ENCODE assay signal across 9 cellular contexts in genomic region chr15:90364251-90364650, GRCh38. TPM values are rescaled to one million over a fixed set of nuclear protein-coding genes. Genes with fewer than 3 reads are reported as not detected.
DNase-seq lines count a peak whose midpoint lies in the region; ATAC-seq and TF ChIP-seq lines count a peak whose summit lies in the region.
"Had no signal": no experiment of that assay in that cellular context is flagged by ENCODE, and none has a peak within 500 bp of the region (broad histone marks: within the 10 kb centered on the region; RNA-seq: fewer than 3 reads in every experiment).

No MANE protein-coding gene starts in this region.

- TF ChIP-seq POLR2A in HCT116 (IDR thresholded peaks at IDR 0.05; ENCODE audit: borderline replicate concordance, extremely low read depth, insufficient read depth, insufficient read length) = no peak

- RAD21 ChIA-PET in HCT116 (lab: Charles Lee; ENCODE audit: low non-redundant PET in 1 of 2, low total read pairs in 2 of 2, uncharacterized antibody in 2 of 2, unreplicated experiment in 2 of 2) = no interaction called here

- BruUV-seq in HCT116 (replicated peaks; lab: Mats Ljungman, UMichigan) = no TSS peak

- no peak for TF ChIP-seq RAD21 in HCT116 (IDR thresholded peaks at IDR 0.05; ENCODE audit: low read depth)

- DNase-seq in A172 (ENCODE audit: low spot score) (peak; percentile 90), HCT116 (ENCODE audit: low read depth, low spot score) (no peak), ascending aorta (ENCODE audit: low spot score in 2 of 2) (no peak), glomerular visceral epithelial cell (ENCODE audit: extremely low spot score) (peak; percentile 80), GM10266 (ENCODE audit: extremely low spot score) (no peak), NCI-H774 (lab: John Stamatoyannopoulos, UW) (no peak), heart right ventricle (no peak)
- DNase-seq: NCI-H2029 had no signal

- no peak overlapping the region for H3K9ac ChIP-seq in HCT116 (ENCODE audit: low read length)

- ATAC-seq in HCT116 (no peak), HG03354 (IDR thresholded peaks at IDR 0.05; ENCODE audit: poor library complexity, severe bottlenecking, unreplicated experiment) (no peak), heart right ventricle (no peak)

- H2AFZ ChIP-seq in HCT116 (ENCODE audit: low read depth, low read length, poor library complexity, severe bottlenecking) = no peak overlapping the region

- no peaks in the 10 kb centered on the region for H4K20me1 ChIP-seq in HCT116 (ENCODE audit: insufficient read depth)

- CTCF ChIA-PET in HCT116 (lab: Charles Lee) = interaction anchor here (3.9 kb wide), 1 partner anchor 118 kb away, joined by 22 read pairs; no protein-coding TSS in a partner anchor

- no peak for TF ChIP-seq CTCF in HCT116 (IDR thresholded peaks at IDR 0.05 in 2 of 3, conservative IDR thresholded peaks at IDR 0.05 in 1 of 3; ENCODE audit: borderline replicate concordance in 1 of 3, insufficient read depth in 1 of 3, low read depth in 2 of 3, low read length in 2 of 3)
- no peak for TF ChIP-seq CTCF in ascending aorta (IDR thresholded peaks at IDR 0.05)
- no peak for TF ChIP-seq CTCF in GM10266 (IDR thresholded peaks at IDR 0.05; ENCODE audit: control insufficient read depth, insufficient read depth, low read depth, missing control alignments)
- no peak for TF ChIP-seq CTCF in heart right ventricle (IDR thresholded peaks at IDR 0.05)

- WGBS in heart right ventricle, 2 donors = 85 to 87% methylated on average over 4 of the region's 4 CpGs

- POLR2A ChIA-PET in HCT116 (lab: Charles Lee) = no interaction called here

- H3K36me3 ChIP-seq in HCT116 (ENCODE audit: control insufficient read depth in 1 of 2, insufficient read depth in 2 of 2, low read length in 2 of 2) (no peaks in the 10 kb centered on the region), ascending aorta (peaks cover 3 to 5% of the 10 kb centered on the region in 2 donors), heart right ventricle (peaks cover 0 to 20% (median 0%) of the 10 kb centered on the region in 9 donors)

- H3K9me3 ChIP-seq in HCT116 (ENCODE audit: control insufficient read depth in 1 of 2, insufficient read depth in 1 of 2, low read depth in 1 of 2, low read length in 2 of 2) (no peaks in the 10 kb centered on the region), ascending aorta (no peaks in the 10 kb centered on the region), heart right ventricle (no peaks in the 10 kb centered on the region)

- 0 out of 2 replicates have a peak overlapping the region, but pooled peaks have one; percentile 28 for H3K4me2 ChIP-seq in HCT116 (ENCODE audit: low read length)

- no peaks in the 10 kb centered on the region for H3K79me2 ChIP-seq in HCT116 (ENCODE audit: insufficient read depth, low read length)

- H3K27me3 ChIP-seq in HCT116 (ENCODE audit: insufficient read depth, low read length) (no peaks in the 10 kb centered on the region), ascending aorta (no peaks in the 10 kb centered on the region), heart right ventricle (no peaks in the 10 kb centered on the region)

- intact Hi-C loops in HCT116 (cut with micrococcal nuclease) (no loop called here), ascending aorta (cut with DNase I) (no loop called here), heart right ventricle (cut with DNase I) (loop anchor here in 6 of 10 donors (5.0 to 10.0 kb wide), 4 partner anchors 103 to 241 kb away; no protein-coding TSS in a partner anchor)

- H3K9me2 ChIP-seq in HCT116 (ENCODE audit: insufficient read depth) = no peaks in the 10 kb centered on the region

- no peak overlapping the region for H3K4me3 ChIP-seq in HCT116 (replicated peaks in 1 of 2; ENCODE audit: low read depth in 1 of 2, low read length in 2 of 2)
- H3K4me3 ChIP-seq in ascending aorta = no peak overlapping the region
- no peak overlapping the region for H3K4me3 ChIP-seq in heart right ventricle

- H3K4me1 ChIP-seq in HCT116 (ENCODE audit: control insufficient read depth in 1 of 2, insufficient read depth in 2 of 2, low read length in 2 of 2) = peaks cover 8 to 27% of the 10 kb centered on the region in 2 experiments; a peak in 3 of 4 replicates
- H3K4me1 ChIP-seq in ascending aorta = peaks cover 4 to 32% of the 10 kb centered on the region in 2 donors
- H3K4me1 ChIP-seq in heart right ventricle = peaks cover 2 to 51% (median 24%) of the 10 kb centered on the region in 9 donors

- H3K27ac ChIP-seq in HCT116 (ENCODE audit: low read depth, low read length) (no peak overlapping the region), ascending aorta (peak overlapping the region; percentile 10 to 24), heart right ventricle (no peak overlapping the region)

TF ChIP-seq in HCT116, 20 proteins besides CTCF, POLR2A, EP300 and RAD21 (continues in another document):
- TF ChIP-seq EZH2 (IDR thresholded peaks at IDR 0.05) (no peak), ZBTB33 (IDR thresholded peaks at IDR 0.05; ENCODE audit: extremely low read depth, insufficient replicate concordance, low read length) (no peak), CBX3 (IDR thresholded peaks at IDR 0.05; ENCODE audit: low read depth) (no peak), YY1 (IDR thresholded peaks at IDR 0.05; ENCODE audit: extremely low read depth, insufficient replicate concordance, low read depth, low read length) (no peak), TCF7L2 (IDR thresholded peaks at IDR 0.05; ENCODE audit: borderline replicate concordance, extremely low read depth, insufficient read depth, insufficient read length) (no peak), FOSL1 (IDR thresholded peaks at IDR 0.05; ENCODE audit: low read depth) (no peak), EGR1 (IDR thresholded peaks at IDR 0.05; ENCODE audit: low read depth) (no peak), POLR2AphosphoS5 (IDR thresholded peaks at IDR 0.05; ENCODE audit: low read depth, low read length) (no peak), MAX (IDR thresholded peaks at IDR 0.05) (no peak), SIN3A (IDR thresholded peaks at IDR 0.05; ENCODE audit: low read depth) (no peak), SP1 (IDR thresholded peaks at IDR 0.05; ENCODE audit: low read depth) (no peak), JUND (IDR thresholded peaks at IDR 0.05) (no peak), ATF3 (IDR thresholded peaks at IDR 0.05) (no peak), EZH2phosphoT487 (IDR thresholded peaks at IDR 0.05; ENCODE audit: borderline replicate concordance) (no peak), REST (IDR thresholded peaks at IDR 0.05; ENCODE audit: low read depth) (no peak)

RNA-seq across cellular contexts. Expression of gene ZNF774, which starts 12.2 kb away (rescaled TPM):
- total RNA-seq in A172 (2014; rRNA removed; shearing (Covaris generic)) = 1.8 and 8.3 TPM in 2 replicates
- total RNA-seq in HCT116 (2021; ENCODE audit: unreplicated experiment) (4.0 TPM), ascending aorta (0.21 TPM), heart right ventricle (10 to 100 TPM in 2 of 10 donors, 1 to 10 TPM in 8; 2.2 to 19.6 (median 7.0) TPM)
- 0.56 and 1.1 TPM in 2 replicates for polyA plus RNA-seq in HCT116 (2012)
- polyA plus RNA-seq in heart right ventricle = 1 to 10 TPM; 2.8 to 4.2 TPM

RNA-seq across cellular contexts. Expression of gene IQGAP1, which starts 23.8 kb away (rescaled TPM):
- total RNA-seq in A172 (2014; rRNA removed; shearing (Covaris generic)) = 211 and 213 TPM in 2 replicates
- 113 TPM for total RNA-seq in HCT116 (2021; ENCODE audit: unreplicated experiment)
- 60.2 and 82.3 TPM in 2 replicates for polyA plus RNA-seq in HCT116 (2012)
- 99.1 TPM for total RNA-seq in ascending aorta
- total RNA-seq in heart right ventricle = 10 to 100 TPM; 28.6 to 81.7 (median 35.0) TPM
- polyA plus RNA-seq in heart right ventricle = 10 to 100 TPM; 29.5 to 41.7 TPM

Comparison
In these comparisons a context has a peak if more than half of its experiments do, and no peak if none do; other contexts are left out.
1. DNase-seq: peak in A172 (single experiment) and glomerular visceral epithelial cell (single experiment); none in HCT116 (single experiment), ascending aorta (0 of 2), GM10266 (single experiment), NCI-H774 (single experiment) and heart right ventricle (0 of 2).
2. H3K27ac ChIP-seq: peak in ascending aorta (2 of 2); none in HCT116 (single experiment) and heart right ventricle (0 of 10).
3. intact Hi-C loops: an anchor here in heart right ventricle (5.0 to 10.0 kb wide); none called in HCT116 and ascending aorta.